In genomic region chr7:101081432-101081831, GRCh38 we compare ENCODE assay signal across 28 cellular contexts. TPM values are rescaled to one million over a fixed set of nuclear protein-coding genes. Genes with fewer than 3 reads are reported as not detected.
DNase-seq lines count a peak whose midpoint lies in the region; ATAC-seq, FAIRE-seq and TF ChIP-seq lines count a peak whose summit lies in the region.
"Had no signal": no experiment of that assay in that cellular context is flagged by ENCODE, and none has a peak within 500 bp of the region (broad histone marks: within the 10 kb centered on the region; RNA-seq: fewer than 3 reads in every experiment).

No MANE protein-coding gene starts in this region.

- H3K36me3 ChIP-seq in K562 (ENCODE audit: control insufficient read depth, insufficient read depth, low read length) = no peaks in the 10 kb centered on the region
- H3K36me3 ChIP-seq in esophagus squamous epithelium = no peaks in the 10 kb centered on the region
- H3K36me3 ChIP-seq: MG63 had no signal

- no peaks in the 10 kb centered on the region for H3K9me1 ChIP-seq in K562 (ENCODE audit: control insufficient read depth, insufficient read depth, low read length)

- 6% methylated on average over 1 of the region's 1 CpG for WGBS in K562 (ENCODE audit: insufficient coverage, low coverage, missing lambda C conversion rate)
- 32 to 39% methylated on average over 1 of the region's 1 CpG for WGBS in esophagus squamous epithelium, 2 donors

- TF ChIP-seq POLR2A in K562 (conservative IDR thresholded peaks at IDR 0.05) = no peak
- no peak for TF ChIP-seq POLR2A in esophagus squamous epithelium (IDR thresholded peaks at IDR 0.05)

- H3K27me3 ChIP-seq in K562 (ENCODE audit: control insufficient read depth in 2 of 2, insufficient read depth in 2 of 2, low read length in 2 of 2) (no peaks in the 10 kb centered on the region), esophagus squamous epithelium (peaks cover 0 to 10% (median 0%) of the 10 kb centered on the region in 4 donors)
- H3K27me3 ChIP-seq: MG63 had no signal

- no peak overlapping the region for H3K9ac ChIP-seq in K562 (ENCODE audit: insufficient read depth in 1 of 2, low read depth in 2 of 2, low read length in 2 of 2)

- intact Hi-C loops in K562 (cut with micrococcal nuclease) = no loop called here
- intact Hi-C loops in Right ventricle myocardium superior (cut with DNase I) = no loop called here
- intact Hi-C loops in esophagus squamous epithelium (cut with DNase I) = no loop called here

- no peak for TF ChIP-seq CTCF in K562 (IDR thresholded peaks at IDR 0.05 in 2 of 3, conservative IDR thresholded peaks at IDR 0.05 in 1 of 3; ENCODE audit: insufficient read depth in 2 of 3, low read depth in 1 of 3, low read length in 3 of 3)
- TF ChIP-seq CTCF in esophagus squamous epithelium (IDR thresholded peaks at IDR 0.05) = no peak

- peaks cover 12% of the 10 kb centered on the region for H3K79me2 ChIP-seq in K562 (ENCODE audit: control insufficient read depth, insufficient read depth, low read length)

- H3K4me1 ChIP-seq in K562 (replicated peaks in 1 of 2; ENCODE audit: control insufficient read depth in 2 of 2, insufficient read depth in 2 of 2, low read length in 2 of 2) (peaks cover 7 to 15% of the 10 kb centered on the region in 2 experiments; a peak in 3 of 5 replicates), esophagus squamous epithelium (peaks cover 12 to 22% (median 12%) of the 10 kb centered on the region in 3 donors)

- H2AFZ ChIP-seq in K562 (ENCODE audit: low read depth, low read length) = no peak overlapping the region

- CTCF ChIA-PET in K562 (lab: Yijun Ruan, JAX; ENCODE audit: low intra/inter-chr PET ratio) = interaction anchor here (0.6 kb wide), 1 partner anchor 74 kb away, joined by 4 read pairs; no protein-coding TSS in a partner anchor

- BruUV-seq in K562 (replicated peaks; lab: Mats Ljungman, UMichigan) = no TSS peak

- H3K9me3 ChIP-seq in K562 (replicated peaks; ENCODE audit: control insufficient read depth, insufficient read depth, low read depth, low read length) = no peaks in the 10 kb centered on the region
- H3K9me3 ChIP-seq in esophagus squamous epithelium = no peaks in the 10 kb centered on the region
- H3K9me3 ChIP-seq: MG63 had no signal

- H3K4me2 ChIP-seq in K562 (ENCODE audit: insufficient read depth, low read length) = no peak overlapping the region

- POLR2A ChIA-PET in K562 (lab: Yijun Ruan, JAX) = no interaction called here

- DNase-seq in NOMO-1 treated with DMSO at 0.1 percent for 48 hours (lab: John Stamatoyannopoulos, UW; ENCODE audit: unreplicated experiment) (peak; percentile 37), NOMO-1 treated with dmso at 0.1 percent for 144 hours (lab: John Stamatoyannopoulos, UW; ENCODE audit: unreplicated experiment) (no peak), KBM-7 (peak; percentile 38), K562 (ENCODE audit: extremely low read depth in 1 of 4, low spot score in 3 of 4) (no peak), Right ventricle myocardium superior (no peak), esophagus squamous epithelium (lab: John Stamatoyannopoulos, UW) (no peak)
- DNase-seq: DND-41; GOT3; HCEC 1CT; Kasumi-1; MG63; NCI-H1092 treated with DMSO at 0.1 percent for 48 hours; NCI-H1436 treated with DMSO at 0.1 percent for 48 hours; NCI-H1930; NCI-H226; NCI-H524; NCI-H774; NK-92 treated with Interleukin-12 subunit alpha and Interleukin-12 subunit beta, amount 100 ng/mL, for 24 hours; OCI-M1; T-helper 1 cell; T-helper 9 cell had no signal

- no peak for TF ChIP-seq RAD21 in K562 (CRISPR knock-in tag; conservative IDR thresholded peaks at IDR 0.05 in 1 of 2, IDR thresholded peaks at IDR 0.05 in 1 of 2)

- in situ Hi-C loops in KBM-7 (cut with MboI; ENCODE audit: low pct_unique_long_range_greater_than_20kb, low sequenced_read_pairs) = no loop called here
- in situ Hi-C loops in K562 (cut with MboI) = no loop called here

- no peaks in the 10 kb centered on the region for H4K20me1 ChIP-seq in K562 (replicated peaks; ENCODE audit: control insufficient read depth, insufficient read depth, low read length)

- ATAC-seq in K562 = no peak
- ATAC-seq in Right ventricle myocardium superior (ENCODE audit: poor library complexity) = no peak
- no peak for ATAC-seq in GM18861 (IDR thresholded peaks at IDR 0.05; ENCODE audit: unreplicated experiment)
- ATAC-seq: Right ventricle myocardium inferior had no signal

- H3K4me3 ChIP-seq in K562 (no peak overlapping the region), esophagus squamous epithelium (no peak overlapping the region)
- H3K4me3 ChIP-seq: MG63, SK-N-MC had no signal

- H3K27ac ChIP-seq in K562 (ENCODE audit: extremely low read depth, low read depth, low read length) (no peak overlapping the region), esophagus squamous epithelium (peak overlapping the region in 1 of 4 donors; percentile 16)
- H3K27ac ChIP-seq: C4-2B, SK-N-MC had no signal

- no peak for FAIRE-seq in K562 (lab: Jason Lieb, UNC)
- FAIRE-seq: GM12891, HTR-8/SVneo had no signal

- no peak for TF ChIP-seq EP300 in K562 (IDR thresholded peaks at IDR 0.05; ENCODE audit: low read length)

TF ChIP-seq in K562, 482 proteins besides CTCF, POLR2A, EP300 and RAD21 (continues in another document):
- TF ChIP-seq EHMT2 (IDR thresholded peaks at IDR 0.05) = no peak
- TF ChIP-seq ATF1 (CRISPR knock-in tag; IDR thresholded peaks at IDR 0.05) = no peak
- TF ChIP-seq ATF1 (tag; IDR thresholded peaks at IDR 0.05) = peak; percentile 20; the same call in 1 of the 2 replicates
- peak; percentile 88 for TF ChIP-seq ZNF311 (CRISPR knock-in tag; IDR thresholded peaks at IDR 0.05)
- TF ChIP-seq POLR2AphosphoS2 (IDR thresholded peaks at IDR 0.05; ENCODE audit: low read length) = no peak
- no peak for TF ChIP-seq NFXL1 (CRISPR knock-in tag; IDR thresholded peaks at IDR 0.05)
- no peak for TF ChIP-seq FIP1L1 (IDR thresholded peaks at IDR 0.05; ENCODE audit: low read depth, low read length, poor library complexity, severe bottlenecking)
- TF ChIP-seq MTA3 (IDR thresholded peaks at IDR 0.05; ENCODE audit: borderline replicate concordance) = no peak
- peak; percentile 90 for TF ChIP-seq PYGO2 (tag; IDR thresholded peaks at IDR 0.05)
- peak; percentile 67; the same call in 1 of the 2 replicates for TF ChIP-seq ZNF395 (CRISPR knock-in tag; IDR thresholded peaks at IDR 0.05)
- TF ChIP-seq ZNF121 (CRISPR knock-in tag; conservative IDR thresholded peaks at IDR 0.05) = 0 out of 2 replicates have a peak, but pooled peaks have one; percentile 16

RNA-seq across cellular contexts. Expression of gene TRIM56, which starts 3.8 kb away (rescaled TPM):
- 30.8 and 42.4 TPM in 2 replicates for total RNA-seq in K562 (2011; cell fraction: chromatin; rRNA removed; ENCODE audit: low replicate concordance)
- total RNA-seq in K562 (2011; cell fraction: nucleolus; rRNA removed) = 23.3 and 25.4 TPM in 2 replicates
- total RNA-seq in K562 (2011; cell fraction: nucleoplasm; rRNA removed) = 26.5 and 28.8 TPM in 2 replicates
- total RNA-seq in K562 (2014; rRNA removed) (13.3 and 13.8 TPM in 2 replicates), K562 (2014; rRNA removed; fragmentation: Illumina TruSeq; extraction: Trizol) (8.2 and 11.6 TPM in 2 replicates), K562 (2015; rRNA removed; fragmentation: Illumina TruSeq; extraction: Trizol) (10.4 and 12.1 TPM in 2 replicates), K562 (2021) (26.6 and 29.7 TPM in 2 replicates), Right ventricle myocardium superior (16.7 TPM), esophagus squamous epithelium (10 to 100 TPM; 12.1 to 19.6 (median 13.6) TPM)
- polyA plus RNA-seq in K562 (2011; rRNA removed) (4.5 and 6.4 TPM in 2 replicates), K562 (2014; fragmentation: Illumina TruSeq; extraction: Trizol) (13.3 and 15.1 TPM in 2 replicates), K562 (2014; fragmentation: Nextera tagmentation; extraction: Ambion mirVana) (1 to 10 TPM; 2.0 to 2.7 TPM), K562 (2014; rRNA removed) (10.3 and 12.5 TPM in 2 replicates)
- polyA plus RNA-seq in K562 (2011; cell fraction: cytosol; rRNA removed) = 2.3 and 6.2 TPM in 2 replicates
- 5.8 and 11.0 TPM in 2 replicates for polyA plus RNA-seq in K562 (2011; cell fraction: nucleus; rRNA removed)
- 23.0 and 23.6 TPM in 2 replicates for polyA plus RNA-seq in K562 (2012)
- polyA minus RNA-seq in K562 (2011; rRNA and poly(A)+ RNA removed) = 9.8 and 19.8 TPM in 2 replicates
- 5.8 and 8.5 TPM in 2 replicates for polyA minus RNA-seq in K562 (2011; cell fraction: cytosol; rRNA and poly(A)+ RNA removed)
- polyA minus RNA-seq in K562 (2011; cell fraction: nucleus; rRNA and poly(A)+ RNA removed) = 7.5 and 7.7 TPM in 2 replicates

RNA-seq across cellular contexts. Expression of gene SERPINE1, which starts 45.5 kb away (rescaled TPM):
- 3.1 and 8.6 TPM in 2 replicates for total RNA-seq in K562 (2011; cell fraction: chromatin; rRNA removed; ENCODE audit: low replicate concordance)
- 5.8 and 14.3 TPM in 2 replicates for total RNA-seq in K562 (2011; cell fraction: nucleolus; rRNA removed)
- total RNA-seq in K562 (2011; cell fraction: nucleoplasm; rRNA removed) = 5.1 and 8.0 TPM in 2 replicates
- total RNA-seq in K562 (2014; rRNA removed) (0.73 and 0.91 TPM in 2 replicates), K562 (2014; rRNA removed; fragmentation: Illumina TruSeq; extraction: Trizol) (0.44 and 0.67 TPM in 2 replicates), K562 (2015; rRNA removed; fragmentation: Illumina TruSeq; extraction: Trizol) (0.22 and 0.23 TPM in 2 replicates), K562 (2021) (0.98 and 1.3 TPM in 2 replicates), Right ventricle myocardium superior (1.6 TPM), esophagus squamous epithelium (1 to 10 TPM; 1.1 to 4.8 (median 3.1) TPM)
- polyA plus RNA-seq in K562 (2011; rRNA removed) (2.2 and 4.8 TPM in 2 replicates), K562 (2014; fragmentation: Illumina TruSeq; extraction: Trizol) (1.0 and 1.1 TPM in 2 replicates), K562 (2014; fragmentation: Nextera tagmentation; extraction: Ambion mirVana) (1 to 10 TPM in 1 of 2 experiments, under 1 TPM in 1; 0.89 to 1.6 TPM), K562 (2014; rRNA removed) (0.54 and 0.62 TPM in 2 replicates)
- 3.0 and 10.7 TPM in 2 replicates for polyA plus RNA-seq in K562 (2011; cell fraction: cytosol; rRNA removed)
- 1.2 and 5.4 TPM in 2 replicates for polyA plus RNA-seq in K562 (2011; cell fraction: nucleus; rRNA removed)
- 2.2 and 4.3 TPM in 2 replicates for polyA plus RNA-seq in K562 (2012)
- 1.5 and 6.2 TPM in 2 replicates for polyA minus RNA-seq in K562 (2011; rRNA and poly(A)+ RNA removed)
- 5.0 and 5.4 TPM in 2 replicates for polyA minus RNA-seq in K562 (2011; cell fraction: cytosol; rRNA and poly(A)+ RNA removed)
- polyA minus RNA-seq in K562 (2011; cell fraction: nucleus; rRNA and poly(A)+ RNA removed) = 0.44 and 1.6 TPM in 2 replicates
- polyA plus RNA-seq: IgD-negative memory B cell had no signal

Comparison
In these comparisons a context has a peak if more than half of its experiments do, and no peak if none do; other contexts are left out.
1. DNase-seq: peak in NOMO-1 treated with DMSO at 0.1 percent for 48 hours (single experiment) and KBM-7 (single experiment); none in NOMO-1 treated with dmso at 0.1 percent for 144 hours (single experiment), K562 (0 of 4), Right ventricle myocardium superior (single experiment) and esophagus squamous epithelium (single experiment).